ENCODE assay signal across 9 cellular contexts in genomic region chr2:128306081-128306930, GRCh38. TPM values are rescaled to one million over a fixed set of nuclear protein-coding genes. Genes with fewer than 3 reads are reported as not detected.
DNase-seq lines count a peak whose midpoint lies in the region; ATAC-seq and TF ChIP-seq lines count a peak whose summit lies in the region.
"Had no signal": no experiment of that assay in that cellular context is flagged by ENCODE, and none has a peak within 500 bp of the region (broad histone marks: within the 10 kb centered on the region; RNA-seq: fewer than 3 reads in every experiment).

No MANE protein-coding gene starts in this region.

- no peaks in the 10 kb centered on the region for H4K20me1 ChIP-seq in GM23248 (ENCODE audit: insufficient read depth)

- H3K4me3 Mint-ChIP-seq in osteocyte (ENCODE audit: unreplicated experiment) = peak overlapping the region; percentile 38
- H3K4me3 Mint-ChIP-seq: memory B cell had no signal

- TF ChIP-seq CTCF in esophagus muscularis mucosa (IDR thresholded peaks at IDR 0.05) (peak in 1 of 3 experiments; percentile 28), osteocyte (IDR thresholded peaks at IDR 0.05) (peak; percentile 29)

- H3K9me3 ChIP-seq in GM23248 (ENCODE audit: low read depth) (no peaks in the 10 kb centered on the region), esophagus muscularis mucosa (no peaks in the 10 kb centered on the region)

- in situ Hi-C loops in GM23248 (cut with MboI) = no loop called here

- TF ChIP-seq POLR2A in esophagus muscularis mucosa (IDR thresholded peaks at IDR 0.05; ENCODE audit: low read depth) = no peak

- H3K27me3 ChIP-seq in GM23248 (replicated peaks; ENCODE audit: insufficient read depth) (no peaks in the 10 kb centered on the region), esophagus muscularis mucosa (no peaks in the 10 kb centered on the region)

- intact Hi-C loops in esophagus muscularis mucosa (cut with DNase I) = loop anchor here (5.0 to 10.0 kb wide), 2 partner anchors 72 to 124 kb away; no protein-coding TSS in a partner anchor

- H3K9me2 ChIP-seq in GM23248 (ENCODE audit: insufficient read depth) = no peaks in the 10 kb centered on the region

- peak overlapping the region; percentile 86 for H3K27ac Mint-ChIP-seq in osteocyte (ENCODE audit: unreplicated experiment)

- H3K4me1 ChIP-seq in GM23248 (ENCODE audit: insufficient read depth) = peaks cover 30% of the 10 kb centered on the region
- H3K4me1 ChIP-seq in esophagus muscularis mucosa = peaks cover 75 to 98% (median 89%) of the 10 kb centered on the region in 4 donors

- H3K36me3 ChIP-seq in GM23248 (ENCODE audit: low read depth) = no peaks in the 10 kb centered on the region
- no peaks in the 10 kb centered on the region for H3K36me3 ChIP-seq in esophagus muscularis mucosa

- H3K36me3 Mint-ChIP-seq in osteocyte (ENCODE audit: unreplicated experiment) = no peaks in the 10 kb centered on the region

- no peak for TF ChIP-seq EP300 in esophagus muscularis mucosa (IDR thresholded peaks at IDR 0.05)

- no peak overlapping the region for H2AFZ ChIP-seq in GM23248

- 12 to 20% methylated on average over 19 to 24 of the region's 24 CpGs for WGBS in GM23248 (ENCODE audit: low coverage in 1 of 2, low lambda C conversion rate in 2 of 2, missing lambda C conversion rate in 2 of 2), 2 experiments
- 55% methylated on average over 14 of the region's 24 CpGs for WGBS in esophagus muscularis mucosa

- H3K27me3 Mint-ChIP-seq in osteocyte (ENCODE audit: unreplicated experiment) = no peaks in the 10 kb centered on the region
- H3K27me3 Mint-ChIP-seq: memory B cell had no signal

- DNase-seq in GM23248 = peak; percentile 91
- DNase-seq in NCI-H82 (lab: John Stamatoyannopoulos, UW) = peak; percentile 91
- DNase-seq in esophagus muscularis mucosa (ENCODE audit: extremely low spot score) = no peak
- no peak for DNase-seq in osteocyte (ENCODE audit: extremely low spot score, unreplicated experiment)
- DNase-seq in RKO (ENCODE audit: low spot score) = no peak

- H3K79me2 ChIP-seq in GM23248 (ENCODE audit: insufficient read depth) = peaks cover 56% of the 10 kb centered on the region

- no peak overlapping the region for H3K4me3 ChIP-seq in GM23248
- H3K4me3 ChIP-seq in esophagus muscularis mucosa = peak overlapping the region in 3 of 4 donors; percentile 0 to 26 (median 7)

- ATAC-seq in HG03520 (IDR thresholded peaks at IDR 0.05; ENCODE audit: unreplicated experiment) (no peak), HG03095 (IDR thresholded peaks at IDR 0.05; ENCODE audit: unreplicated experiment) (no peak), GM18873 (IDR thresholded peaks at IDR 0.05; ENCODE audit: low FRiP score, unreplicated experiment) (no peak)

- peak overlapping the region; percentile 87 for H3K9ac ChIP-seq in GM23248

- H3K4me2 ChIP-seq in GM23248 (ENCODE audit: unreplicated experiment) = peak overlapping the region; percentile 70

- peaks cover 8% of the 10 kb centered on the region; the same call in 1 of the 2 replicates for H3F3A ChIP-seq in GM23248 (ENCODE audit: insufficient read depth)

- H3K27ac ChIP-seq in GM23248 = peak overlapping the region; percentile 94
- peak overlapping the region; percentile 60 to 77 (median 72) for H3K27ac ChIP-seq in esophagus muscularis mucosa (replicated peaks in 1 of 4)

- H3K9me3 Mint-ChIP-seq in osteocyte (ENCODE audit: unreplicated experiment) = no peaks in the 10 kb centered on the region
- H3K9me3 Mint-ChIP-seq: memory B cell had no signal

- peaks cover 81% of the 10 kb centered on the region for H3K4me1 Mint-ChIP-seq in osteocyte (ENCODE audit: unreplicated experiment)

RNA-seq across cellular contexts. Expression of gene HS6ST1, which starts 12.4 kb away (rescaled TPM):
- 27.3 and 35.8 TPM in 2 replicates for total RNA-seq in GM23248 (2014; rRNA removed; shearing (Covaris generic))
- polyA plus RNA-seq in GM23248 (2016; fragmentation: Nextera tagmentation; extraction: Ambion mirVana) = 3.3 and 4.0 TPM in 2 replicates
- 10 to 100 TPM; 17.4 to 62.2 (median 38.5) TPM for total RNA-seq in esophagus muscularis mucosa
- 42.6 and 43.0 TPM in 2 replicates for total RNA-seq in osteocyte

Comparison
In these comparisons a context has a peak if more than half of its experiments do, and no peak if none do; other contexts are left out.
1. DNase-seq: peak in GM23248 (single experiment) and NCI-H82 (single experiment); none in esophagus muscularis mucosa (single experiment), osteocyte (single experiment) and RKO (single experiment).